In genomic region chr7:121480566-121481335, GRCh38 we compare ENCODE assay signal across 1 cellular context.
TF ChIP-seq lines count a peak whose summit lies in the region.

No MANE protein-coding gene starts in this region.

TF ChIP-seq in GM23338, 12 proteins besides CTCF, POLR2A, EP300 and RAD21 (continued from another document):
- TF ChIP-seq ZNF462 (CRISPR knock-in tag; IDR thresholded peaks at IDR 0.05) (no peak), ZNF114 (CRISPR knock-in tag; IDR thresholded peaks at IDR 0.05) (no peak), POLR2AphosphoS5 (IDR thresholded peaks at IDR 0.05; ENCODE audit: low read depth) (no peak), NANOG (IDR thresholded peaks at IDR 0.05; ENCODE audit: borderline replicate concordance) (no peak)
TF ChIP-seq in GM23338: peak in this region for 0.
